In genomic region chr4:106297636-106298035, GRCh38 we compare ENCODE assay signal across 22 cellular contexts.
"Had no signal": no experiment of that assay in that cellular context is flagged by ENCODE, and none has a peak within 500 bp of the region (broad histone marks: within the 10 kb centered on the region; RNA-seq: fewer than 3 reads in every experiment).

No MANE protein-coding gene starts in this region.

- H3K27me3 Mint-ChIP-seq: naive thymus-derived CD4-positive, alpha-beta T cell; stimulated activated memory B cell treated with anti-CD40 and anti-IgM and Interleukin-4, amounts not matched to agents 10 μg/mL and 1 μg/mL and 100 μg/mL, for 72 hours; type B pancreatic cell had no signal

- H3K4me3 Mint-ChIP-seq: endodermal cell; mesothelial cell of epicardium; naive thymus-derived CD4-positive, alpha-beta T cell; nephron progenitor cell; stimulated activated memory B cell treated with anti-CD40 and anti-IgM and Interleukin-4, amounts not matched to agents 10 μg/mL and 1 μg/mL and 100 μg/mL, for 72 hours; type B pancreatic cell had no signal

- H3K4me1 Mint-ChIP-seq: mesothelial cell of epicardium, nephron progenitor cell had no signal

- H3K27ac Mint-ChIP-seq: endodermal cell; mesothelial cell of epicardium; nephron progenitor cell; stimulated activated memory B cell treated with anti-CD40 and anti-IgM and Interleukin-4, amounts not matched to agents 10 μg/mL and 1 μg/mL and 100 μg/mL, for 72 hours; type B pancreatic cell had no signal

- ATAC-seq: left lobe of liver; mucosa of descending colon; naive thymus-derived CD4-positive, alpha-beta T cell; right cardiac atrium; stimulated activated memory B cell treated with anti-CD40 and anti-IgM and Interleukin-4, amounts not matched to agents 10 μg/mL and 1 μg/mL and 100 μg/mL, for 72 hours; stimulated activated naive CD8-positive, alpha-beta T cell treated with anti-CD3 and anti-CD28 coated beads, Interleukin-15, Interleukin-2, amounts not matched to agents 100 U/mL and 50 U/mL, for 24 hours had no signal

- H3K9me3 ChIP-seq: mucosa of descending colon, prostate gland, sigmoid colon, testis, tibial artery had no signal

- DNase-seq: dorsolateral prefrontal cortex; effector CD4-positive, alpha-beta T cell; endodermal cell; head of caudate nucleus; mesenchymal stem cell; mucosa of descending colon; naive thymus-derived CD4-positive, alpha-beta T cell; nephron progenitor cell; nucleus accumbens; right cardiac atrium; sigmoid colon; stimulated activated CD4-positive, alpha-beta T cell treated with anti-CD3 and anti-CD28 coated beads, Interleukin-2, amount 100 ng/mL, for 24 hours; stimulated activated CD4-positive, alpha-beta T cell treated with anti-CD3 and anti-CD28 coated beads, Interleukin-4, amount 100 ng/mL, for 4 hours; stimulated activated naive CD8-positive, alpha-beta T cell treated with anti-CD3 and anti-CD28 coated beads, Interleukin-15, Interleukin-2, amounts not matched to agents 100 U/mL and 50 U/mL, for 24 hours; substantia nigra; testis; tibial artery had no signal

- H3K9me3 Mint-ChIP-seq: naive thymus-derived CD4-positive, alpha-beta T cell; stimulated activated memory B cell treated with anti-CD40 and anti-IgM and Interleukin-4, amounts not matched to agents 10 μg/mL and 1 μg/mL and 100 μg/mL, for 72 hours; type B pancreatic cell had no signal
